Comparison of ENCODE assay signal across 14 cellular contexts in the genomic region with DNA sequence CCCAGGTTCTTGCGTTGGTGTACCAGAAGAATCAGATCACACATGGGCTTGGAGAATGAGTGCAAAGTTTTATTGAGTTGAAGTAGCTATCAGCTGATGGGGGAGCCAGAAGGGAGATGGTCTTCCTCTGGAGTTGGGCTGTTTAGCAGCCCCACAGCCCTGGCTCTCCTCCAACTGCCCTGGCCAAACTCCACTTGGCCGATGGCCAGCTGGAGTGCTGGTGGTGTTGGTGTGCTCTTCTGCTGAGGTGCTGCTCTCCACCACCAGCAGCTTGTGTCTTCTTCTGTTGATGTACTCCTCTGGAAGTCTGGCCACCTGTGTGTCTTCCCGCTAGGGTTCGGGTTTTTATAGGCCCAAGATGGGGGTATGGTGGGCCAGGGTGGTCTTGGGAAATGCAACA.
"Had no signal": no experiment of that assay in that cellular context is flagged by ENCODE, and none has a peak within 500 bp of the region (broad histone marks: within the 10 kb centered on the region; RNA-seq: fewer than 3 reads in every experiment).

No MANE protein-coding gene starts in this region.

- H3K27me3 ChIP-seq: right atrium auricular region had no signal

- H3K4me1 ChIP-seq: right atrium auricular region had no signal

- H3K27ac ChIP-seq: right atrium auricular region had no signal

- DNase-seq: activated CD4-positive, alpha-beta T cell treated with anti-CD3 and anti-CD28 coated beads, Interleukin-2, amount 50 U/mL, for 4 hours; activated CD8-positive, alpha-beta memory T cell treated with anti-CD3 and anti-CD28 coated beads, Interleukin-2, amount 10 ng/mL, durations not matched to agents 7 days and 5 days; activated effector memory CD4-positive, alpha-beta T cell treated with Interleukin-2 at 50 U/mL for 16 hours; activated T-cell treated with anti-CD3 and anti-CD28 coated beads, Interleukin-2, amount 50 U/mL, for 24 hours; amniotic stem cell; glutamatergic neuron; left cardiac atrium; natural killer cell; stimulated activated naive B cell treated with anti-CD40 and anti-IgM and Interleukin-4, amounts not matched to agents 10 μg/mL and 1 μg/mL and 100 μg/mL, for 72 hours; trophoblast cell had no signal

- H3K36me3 ChIP-seq: right atrium auricular region had no signal

- ATAC-seq: activated CD4-positive, CD25-positive, alpha-beta regulatory T cell treated with anti-CD3 and anti-CD28 coated beads, Interleukin-2, amount 50 U/mL, for 24 hours; activated CD8-positive, alpha-beta memory T cell treated with anti-CD3 and anti-CD28 coated beads, Interleukin-2, amount 10 ng/mL, durations not matched to agents 7 days and 5 days; activated naive CD4-positive, alpha-beta T cell treated with anti-CD3 and anti-CD28 coated beads, Interleukin-2, amount 50 U/mL, for 72 hours; left cardiac atrium; natural killer cell; stimulated activated naive B cell treated with anti-CD40 and anti-IgM and Interleukin-4, amounts not matched to agents 10 μg/mL and 1 μg/mL and 100 μg/mL, for 72 hours had no signal

- H3K9me3 ChIP-seq: right atrium auricular region had no signal

- H3K4me3 ChIP-seq: right atrium auricular region, smooth muscle cell had no signal
